ENCODE assay signal across 14 cellular contexts in genomic region chr3:186220886-186221285, GRCh38.
DNase-seq lines count a peak whose midpoint lies in the region; ATAC-seq and TF ChIP-seq lines count a peak whose summit lies in the region.
"Had no signal": no experiment of that assay in that cellular context is flagged by ENCODE, and none has a peak within 500 bp of the region (broad histone marks: within the 10 kb centered on the region; RNA-seq: fewer than 3 reads in every experiment).

No MANE protein-coding gene starts in this region.

- H3K9me3 ChIP-seq in ascending aorta, result no peaks in the 10 kb centered on the region
- no peaks in the 10 kb centered on the region for H3K9me3 ChIP-seq in osteoblast (ENCODE audit: low read depth, low read length)
- H3K9me3 ChIP-seq: sigmoid colon had no signal

- no peak overlapping the region for H3K4me3 Mint-ChIP-seq in activated T-helper 17 cell treated with anti-CD3 and anti-CD28 coated beads, Interleukin-2, amount 50 U/mL, for 72 hours
- H3K4me3 Mint-ChIP-seq: CD4-positive, CD25-positive, alpha-beta regulatory T cell; effector memory CD8-positive, alpha-beta T cell had no signal

- peaks cover 5% of the 10 kb centered on the region for H3K4me1 Mint-ChIP-seq in activated T-helper 17 cell treated with anti-CD3 and anti-CD28 coated beads, Interleukin-2, amount 50 U/mL, for 72 hours

- H3K27ac ChIP-seq in ascending aorta (peak overlapping the region; percentile 21 to 25), osteoblast (ENCODE audit: low read depth, low read length) (no peak overlapping the region)

- H3K4me1 ChIP-seq in ascending aorta (peaks cover 0 to 3% of the 10 kb centered on the region in 2 donors), osteoblast (ENCODE audit: insufficient read depth, low read length) (no peaks in the 10 kb centered on the region)
- H3K4me1 ChIP-seq: sigmoid colon had no signal

- H3K4me2 ChIP-seq in osteoblast (ENCODE audit: insufficient read depth, low read length), result no peak overlapping the region

- H3K27me3 ChIP-seq in ascending aorta (no peaks in the 10 kb centered on the region), osteoblast (ENCODE audit: insufficient read depth, low read length) (peaks cover 11% of the 10 kb centered on the region)
- H3K27me3 ChIP-seq: sigmoid colon had no signal

- H3K36me3 Mint-ChIP-seq in activated T-helper 17 cell treated with anti-CD3 and anti-CD28 coated beads, Interleukin-2, amount 50 U/mL, for 72 hours (ENCODE audit: low read depth), result no peaks in the 10 kb centered on the region
- H3K36me3 Mint-ChIP-seq: CD4-positive, CD25-positive, alpha-beta regulatory T cell had no signal

- H2AFZ ChIP-seq in osteoblast (ENCODE audit: low read length), result no peak overlapping the region

- in situ Hi-C loops in G401 (cut with HindIII; ENCODE audit: low sequenced_read_pairs), result no loop called here

- CTCF ChIA-PET in GM10248 (lab: Yijun Ruan, JAX), result interaction anchor here (1.3 to 4.4 kb wide), 6 partner anchors 9 to 116 kb away, joined by 3 to 16 read pairs (median 5); no protein-coding TSS in a partner anchor

- H3K36me3 ChIP-seq in ascending aorta, result no peaks in the 10 kb centered on the region
- no peaks in the 10 kb centered on the region for H3K36me3 ChIP-seq in osteoblast (ENCODE audit: insufficient read depth, low read length)
- H3K36me3 ChIP-seq: sigmoid colon had no signal

- H3K27me3 Mint-ChIP-seq in activated T-helper 17 cell treated with anti-CD3 and anti-CD28 coated beads, Interleukin-2, amount 50 U/mL, for 72 hours, result peaks cover 25% of the 10 kb centered on the region

- POLR2A ChIA-PET in GM10248 (lab: Yijun Ruan, JAX), result no interaction called here

- no peak for ATAC-seq in activated T-helper 17 cell treated with anti-CD3 and anti-CD28 coated beads, Interleukin-2, amount 50 U/mL, for 72 hours (replicated peaks)
- ATAC-seq: effector memory CD8-positive, alpha-beta T cell; left colon had no signal

- H3K9me3 Mint-ChIP-seq in activated T-helper 17 cell treated with anti-CD3 and anti-CD28 coated beads, Interleukin-2, amount 50 U/mL, for 72 hours, result no peaks in the 10 kb centered on the region
- H3K9me3 Mint-ChIP-seq: effector memory CD8-positive, alpha-beta T cell had no signal

- peak in 2 of 3 experiments; percentile 11 to 38 for TF ChIP-seq CTCF in ascending aorta (IDR thresholded peaks at IDR 0.05)
- TF ChIP-seq CTCF in osteoblast (IDR thresholded peaks at IDR 0.05; ENCODE audit: extremely low read depth, low read depth, low read length), result peak; percentile 16
- TF ChIP-seq CTCF in GM10248 (IDR thresholded peaks at IDR 0.05; ENCODE audit: control extremely low read depth, extremely low read depth, low read depth, missing control alignments), result no peak

- H3K4me3 ChIP-seq in ascending aorta, result no peak overlapping the region
- H3K4me3 ChIP-seq in osteoblast (ENCODE audit: insufficient read depth, low read length), result no peak overlapping the region
- H3K4me3 ChIP-seq: sigmoid colon had no signal

- H4K20me1 ChIP-seq in osteoblast (ENCODE audit: insufficient read depth, low read length), result no peaks in the 10 kb centered on the region

- intact Hi-C loops in ascending aorta (cut with DNase I), result no loop called here
- intact Hi-C loops in head of caudate nucleus (cut with DNase I), result loop anchor here (5.0 kb wide), 2 partner anchors 114 to 239 kb away; partner anchors contain the start of gene ETV5

- DNase-seq in G401 (ENCODE audit: low spot score) (peak; percentile 57), ascending aorta (ENCODE audit: low spot score in 2 of 2) (no peak), head of caudate nucleus (peak in 41 of 42 donors; percentile 39 to 87 (median 70)), osteoblast (ENCODE audit: insufficient read length, low spot score, missing footprints) (no peak), kidney tubule cell (ENCODE audit: low spot score) (no peak), GM10248 (ENCODE audit: extremely low spot score) (no peak)
- no peak for DNase-seq in effector CD4-positive, alpha-beta T cell
- DNase-seq: activated gamma-delta T cell; CD4-positive, CD25-positive, alpha-beta regulatory T cell; effector memory CD8-positive, alpha-beta T cell; left colon; MV-4-11; sigmoid colon had no signal

- no peak overlapping the region for H3K27ac Mint-ChIP-seq in activated T-helper 17 cell treated with anti-CD3 and anti-CD28 coated beads, Interleukin-2, amount 50 U/mL, for 72 hours
- H3K27ac Mint-ChIP-seq: CD4-positive, CD25-positive, alpha-beta regulatory T cell; effector memory CD8-positive, alpha-beta T cell had no signal

- H3K79me2 ChIP-seq in osteoblast (ENCODE audit: insufficient read depth, low read length), result no peaks in the 10 kb centered on the region

Comparison
In these comparisons a context has a peak if more than half of its experiments do, and no peak if none do; other contexts are left out.
1. DNase-seq: peak in G401 (single experiment) and head of caudate nucleus (41 of 42); none in ascending aorta (0 of 2), osteoblast (single experiment), effector CD4-positive, alpha-beta T cell (single experiment), kidney tubule cell (single experiment) and GM10248 (single experiment).